In genomic region chr9:12464910-12465512, GRCh38 we compare ENCODE assay signal across 8 cellular contexts.
DNase-seq lines count a peak whose midpoint lies in the region; ATAC-seq and TF ChIP-seq lines count a peak whose summit lies in the region.

No MANE protein-coding gene starts in this region.

- no peak overlapping the region for H2BK12ac ChIP-seq in mesenchymal stem cell (ENCODE audit: low read length in 2 of 2)

- H3K27ac Mint-ChIP-seq in activated CD4-positive, alpha-beta memory T cell treated with anti-CD3 and anti-CD28 coated beads for 36 hours, result no peak overlapping the region

- no peak overlapping the region for H3K9ac ChIP-seq in mesenchymal stem cell (ENCODE audit: low read length)

- no CpG with 5 or more reads among the region's 2 CpGs for WGBS in mesenchymal stem cell

- peaks cover 20% of the 10 kb centered on the region for H3K9me3 Mint-ChIP-seq in activated CD4-positive, alpha-beta memory T cell treated with anti-CD3 and anti-CD28 coated beads for 36 hours

- no peak overlapping the region for H3K23ac ChIP-seq in mesenchymal stem cell (ENCODE audit: low read length in 2 of 2)

- H3K79me1 ChIP-seq in mesenchymal stem cell (replicated peaks; ENCODE audit: low read length, poor library complexity, severe bottlenecking), result no peaks in the 10 kb centered on the region

- no peaks in the 10 kb centered on the region for H3K9me3 ChIP-seq in mesenchymal stem cell (ENCODE audit: control insufficient read depth, low read length)

- DNase-seq in GM10248 (ENCODE audit: extremely low spot score) (peak; percentile 3), NCI-H1092 (lab: John Stamatoyannopoulos, UW) (peak; percentile 32), astrocyte of the cerebellum (ENCODE audit: low read depth) (peak; percentile 5), mesenchymal stem cell (peak; percentile 30)
- DNase-seq in activated CD4-positive, alpha-beta memory T cell treated with anti-CD3 and anti-CD28 coated beads for 36 hours, result no peak
- DNase-seq in activated T-cell treated with anti-CD3 and anti-CD28 coated beads, Interleukin-2, amount 50 U/mL, for 48 hours, result no peak

- no peaks in the 10 kb centered on the region for H3K36me3 ChIP-seq in mesenchymal stem cell (ENCODE audit: control insufficient read depth in 1 of 2, insufficient read depth in 2 of 2, low read depth in 1 of 2, low read length in 2 of 2)

- H2AK5ac ChIP-seq in mesenchymal stem cell (ENCODE audit: low read length, severe bottlenecking), result no peak overlapping the region

- H2BK15ac ChIP-seq in mesenchymal stem cell (ENCODE audit: low read depth, poor library complexity, severe bottlenecking), result no peak overlapping the region

- no peak overlapping the region for H3K14ac ChIP-seq in mesenchymal stem cell (ENCODE audit: low read length in 2 of 2)

- no peak overlapping the region for H3K4ac ChIP-seq in mesenchymal stem cell (ENCODE audit: low read depth in 1 of 2, low read length in 2 of 2)

- H3K36me3 Mint-ChIP-seq in activated CD4-positive, alpha-beta memory T cell treated with anti-CD3 and anti-CD28 coated beads for 36 hours, result no peaks in the 10 kb centered on the region

- no peaks in the 10 kb centered on the region for H3K4me1 ChIP-seq in mesenchymal stem cell (ENCODE audit: control insufficient read depth, insufficient read depth, low read depth, low read length)

- H3K27me3 ChIP-seq in mesenchymal stem cell (ENCODE audit: control insufficient read depth in 1 of 2, insufficient read depth in 1 of 2, low read length in 2 of 2), result no peaks in the 10 kb centered on the region

- TF ChIP-seq CTCF in GM10248 (IDR thresholded peaks at IDR 0.05; ENCODE audit: control extremely low read depth, extremely low read depth, low read depth, missing control alignments), result peak; percentile 60
- peak; percentile 57 for TF ChIP-seq CTCF in astrocyte of the cerebellum (IDR thresholded peaks at IDR 0.05; ENCODE audit: low read depth, low read length, missing control alignments)

- H2AFZ ChIP-seq in mesenchymal stem cell (ENCODE audit: low read depth, low read length), result no peak overlapping the region

- in situ Hi-C loops in astrocyte of the cerebellum (cut with HindIII; ENCODE audit: low sequenced_read_pairs), result no loop called here

- intact Hi-C loops in activated CD4-positive, alpha-beta memory T cell treated with anti-CD3 and anti-CD28 coated beads for 36 hours (cut with micrococcal nuclease), result no loop called here

- H3K27ac ChIP-seq in mesenchymal stem cell (ENCODE audit: low read length, poor library complexity, severe bottlenecking), result no peak overlapping the region

- no peak overlapping the region for H3K4me3 Mint-ChIP-seq in activated CD4-positive, alpha-beta memory T cell treated with anti-CD3 and anti-CD28 coated beads for 36 hours

- no peak overlapping the region for H2BK120ac ChIP-seq in mesenchymal stem cell (ENCODE audit: low read depth, low read length)

- H2BK5ac ChIP-seq in mesenchymal stem cell (ENCODE audit: low read depth, low read length, poor library complexity, severe bottlenecking), result no peak overlapping the region

- H3K27me3 Mint-ChIP-seq in activated CD4-positive, alpha-beta memory T cell treated with anti-CD3 and anti-CD28 coated beads for 36 hours, result no peaks in the 10 kb centered on the region

- H3K4me3 ChIP-seq in astrocyte of the cerebellum (ENCODE audit: low read depth, low read length) (no peak overlapping the region), mesenchymal stem cell (ENCODE audit: insufficient read depth in 1 of 2, low read depth in 1 of 2, low read length in 2 of 2) (no peak overlapping the region)

- POLR2A ChIA-PET in GM10248 (lab: Yijun Ruan, JAX), result no interaction called here
- POLR2A ChIA-PET in activated CD4-positive, alpha-beta memory T cell treated with anti-CD3 and anti-CD28 coated beads for 36 hours (lab: Charles Lee), result no interaction called here

- ATAC-seq in HG02678 (IDR thresholded peaks at IDR 0.05; ENCODE audit: unreplicated experiment) (no peak), HG03565 (IDR thresholded peaks at IDR 0.05; ENCODE audit: unreplicated experiment) (no peak)

- no peaks in the 10 kb centered on the region for H3K4me1 Mint-ChIP-seq in activated CD4-positive, alpha-beta memory T cell treated with anti-CD3 and anti-CD28 coated beads for 36 hours (ENCODE audit: low read depth)

- H4K8ac ChIP-seq in mesenchymal stem cell (ENCODE audit: low read length), result no peak overlapping the region

- H3K4me2 ChIP-seq in mesenchymal stem cell (ENCODE audit: low read length, poor library complexity, severe bottlenecking), result no peak overlapping the region

- CTCF ChIA-PET in GM10248 (lab: Yijun Ruan, JAX), result interaction anchor here (0.9 to 1.3 kb wide), 3 partner anchors 8 to 73 kb away, joined by 3 to 4 read pairs (median 3); no protein-coding TSS in a partner anchor
- CTCF ChIA-PET in activated CD4-positive, alpha-beta memory T cell treated with anti-CD3 and anti-CD28 coated beads for 36 hours (lab: Charles Lee), result no interaction called here

- H4K91ac ChIP-seq in mesenchymal stem cell (ENCODE audit: low read length), result no peak overlapping the region

- H3K18ac ChIP-seq in mesenchymal stem cell (ENCODE audit: low read depth in 1 of 2, low read length in 2 of 2), result no peak overlapping the region

Comparison
In these comparisons a context has a peak if more than half of its experiments do, and no peak if none do; other contexts are left out.
1. DNase-seq: peak in GM10248 (single experiment), NCI-H1092 (single experiment), astrocyte of the cerebellum (single experiment) and mesenchymal stem cell (single experiment); none in activated CD4-positive, alpha-beta memory T cell treated with anti-CD3 and anti-CD28 coated beads for 36 hours (single experiment) and activated T-cell treated with anti-CD3 and anti-CD28 coated beads, Interleukin-2, amount 50 U/mL, for 48 hours (0 of 2).